ENCODE assay signal across 1 cellular context in genomic region chr10:73359492-73359891, GRCh38.
TF ChIP-seq lines count a peak whose summit lies in the region.

No MANE protein-coding gene starts in this region.

TF ChIP-seq in SK-N-SH, 30 proteins besides CTCF, POLR2A, EP300 and RAD21 (continued from another document):
- TF ChIP-seq REST (IDR thresholded peaks at IDR 0.05; ENCODE audit: low read depth, low read length) (no peak), IRF3 (IDR thresholded peaks at IDR 0.05; ENCODE audit: low read depth, low read length) (no peak), FOSL2 (IDR thresholded peaks at IDR 0.05; ENCODE audit: borderline replicate concordance, low read depth) (no peak), PBX3 (IDR thresholded peaks at IDR 0.05) (no peak), EZH2phosphoT487 (IDR thresholded peaks at IDR 0.05; ENCODE audit: borderline replicate concordance, low read depth) (no peak), ELF1 (IDR thresholded peaks at IDR 0.05) (no peak), MAX (IDR thresholded peaks at IDR 0.05; ENCODE audit: low read depth) (no peak), RXRA (IDR thresholded peaks at IDR 0.05; ENCODE audit: borderline replicate concordance, low read depth) (no peak), FOXJ3 (CRISPR knock-in tag; IDR thresholded peaks at IDR 0.05) (no peak), MXI1 (IDR thresholded peaks at IDR 0.05; ENCODE audit: low read depth, low read length) (no peak), TCF12 (IDR thresholded peaks at IDR 0.05) (no peak), MEF2A (IDR thresholded peaks at IDR 0.05; ENCODE audit: borderline replicate concordance, low read depth) (no peak), RCOR1 (IDR thresholded peaks at IDR 0.05; ENCODE audit: low read length) (no peak), ZBTB33 (IDR thresholded peaks at IDR 0.05; ENCODE audit: borderline replicate concordance, low read depth) (no peak), JUND (IDR thresholded peaks at IDR 0.05) (no peak), TAF1 (IDR thresholded peaks at IDR 0.05; ENCODE audit: borderline replicate concordance, low read depth, low read length) (no peak)
